Comparison of ENCODE assay signal across 25 cellular contexts in genomic region chr1:174322202-174322862, GRCh38.
DNase-seq lines count a peak whose midpoint lies in the region; ATAC-seq and TF ChIP-seq lines count a peak whose summit lies in the region.
"Had no signal": no experiment of that assay in that cellular context is flagged by ENCODE, and none has a peak within 500 bp of the region (broad histone marks: within the 10 kb centered on the region; RNA-seq: fewer than 3 reads in every experiment).

No MANE protein-coding gene starts in this region.

- peak; percentile 98 for ATAC-seq in esophagus mucosa
- peak; percentile 64 for ATAC-seq in mucosa of descending colon
- ATAC-seq: CD8-positive, alpha-beta T cell; GM23338; PC-3 had no signal

- H3K4me1 ChIP-seq in breast epithelium = no peaks in the 10 kb centered on the region
- no peaks in the 10 kb centered on the region for H3K4me1 ChIP-seq in mucosa of descending colon (ENCODE audit: low read depth)
- no peaks in the 10 kb centered on the region for H3K4me1 ChIP-seq in Caco-2
- H3K4me1 ChIP-seq: HAP-1 had no signal

- H3K27me3 ChIP-seq in breast epithelium (no peaks in the 10 kb centered on the region), Caco-2 (replicated peaks; ENCODE audit: control insufficient read depth, insufficient read depth, low read length) (no peaks in the 10 kb centered on the region)
- H3K27me3 ChIP-seq: MG63 had no signal

- peaks cover 24% of the 10 kb centered on the region for H3K9me3 Mint-ChIP-seq in MCF 10A (ENCODE audit: unreplicated experiment)
- H3K9me3 Mint-ChIP-seq in Caco-2 (ENCODE audit: unreplicated experiment) = peaks cover 77% of the 10 kb centered on the region

- TF ChIP-seq POLR2A in breast epithelium (IDR thresholded peaks at IDR 0.05) = no peak

- CTCF ChIA-PET in MCF 10A (lab: Yijun Ruan, JAX) (interaction anchor here (0.9 kb wide), 1 partner anchor 30 kb away, joined by 3 read pairs; no protein-coding TSS in a partner anchor), Caco-2 (lab: Charles Lee) (no interaction called here)

- H3K4me3 Mint-ChIP-seq in MCF 10A (ENCODE audit: unreplicated experiment) (no peak overlapping the region), Caco-2 (ENCODE audit: unreplicated experiment) (no peak overlapping the region)
- H3K4me3 Mint-ChIP-seq: B cell; CD8-positive, alpha-beta T cell; GM23338; HFFc6 had no signal

- peak; percentile 8 for DNase-seq in MCF 10A (ENCODE audit: unreplicated experiment)
- no peak for DNase-seq in breast epithelium (ENCODE audit: low spot score in 2 of 2)
- no peak for DNase-seq in mucosa of descending colon
- DNase-seq in Caco-2 = no peak
- DNase-seq in GM03348 (ENCODE audit: low spot score) = no peak
- no peak for DNase-seq in EL
- DNase-seq: CD8-positive, alpha-beta T cell; DMS 273 treated with DMSO at 0.1 percent for 48 hours; DMS79; GF-D8; HFFc6; KBM-7; MG63; NCI-H2029; NCI-H446; NCI-H524 treated with DMSO at 0.1 percent for 48 hours; NCI-H774; PC-3; Right ventricle myocardium superior had no signal

- H3K36me3 Mint-ChIP-seq in MCF 10A (ENCODE audit: insufficient read depth, unreplicated experiment) = no peaks in the 10 kb centered on the region
- H3K36me3 Mint-ChIP-seq in Caco-2 (ENCODE audit: insufficient read depth, unreplicated experiment) = peaks cover 6% of the 10 kb centered on the region

- no peak for TF ChIP-seq CTCF in MCF 10A (IDR thresholded peaks at IDR 0.05; ENCODE audit: unreplicated experiment)
- TF ChIP-seq CTCF in breast epithelium (IDR thresholded peaks at IDR 0.05) = no peak
- no peak for TF ChIP-seq CTCF in mucosa of descending colon (IDR thresholded peaks at IDR 0.05)
- no peak for TF ChIP-seq CTCF in Caco-2 (IDR thresholded peaks at IDR 0.05; ENCODE audit: insufficient read depth in 1 of 2, low read depth in 1 of 2, low read length in 1 of 2, severe bottlenecking in 1 of 2, unreplicated experiment in 1 of 2)

- intact Hi-C loops in MCF 10A (cut with micrococcal nuclease) = no loop called here
- intact Hi-C loops in breast epithelium (cut with DNase I; ENCODE audit: low total_unique reads) = no loop called here
- intact Hi-C loops in mucosa of descending colon (cut with DNase I, micrococcal nuclease) = no loop called here
- intact Hi-C loops in Caco-2 (cut with micrococcal nuclease; ENCODE audit: unreplicated experiment) = loop anchor here (5.0 kb wide), 1 partner anchor 35 kb away; no protein-coding TSS in a partner anchor

- H3K4me3 ChIP-seq in breast epithelium (no peak overlapping the region), mucosa of descending colon (no peak overlapping the region), Caco-2 (ENCODE audit: low read depth, low read length) (no peak overlapping the region)
- H3K4me3 ChIP-seq: GM23338, HAP-1, MG63 had no signal

- H3K27me3 Mint-ChIP-seq in MCF 10A (ENCODE audit: insufficient read depth, unreplicated experiment) = no peaks in the 10 kb centered on the region
- H3K27me3 Mint-ChIP-seq in Caco-2 (ENCODE audit: insufficient read depth, unreplicated experiment) = no peaks in the 10 kb centered on the region
- H3K27me3 Mint-ChIP-seq: B cell had no signal

- H3K4me1 Mint-ChIP-seq in MCF 10A (ENCODE audit: insufficient read depth, unreplicated experiment) (peaks cover 7% of the 10 kb centered on the region), Caco-2 (ENCODE audit: low read depth, unreplicated experiment) (no peaks in the 10 kb centered on the region)
- H3K4me1 Mint-ChIP-seq: GM23338 had no signal

- no peak overlapping the region for H3K27ac ChIP-seq in breast epithelium
- H3K27ac ChIP-seq: 22Rv1, C4-2B had no signal

- H3K36me3 ChIP-seq in breast epithelium (no peaks in the 10 kb centered on the region), mucosa of descending colon (ENCODE audit: low read depth) (no peaks in the 10 kb centered on the region), Caco-2 (ENCODE audit: control insufficient read depth, insufficient read depth, low read length) (no peaks in the 10 kb centered on the region)
- H3K36me3 ChIP-seq: HAP-1, MG63 had no signal

- H3K27ac Mint-ChIP-seq in MCF 10A (ENCODE audit: low read depth, unreplicated experiment) (no peak overlapping the region), Caco-2 (ENCODE audit: unreplicated experiment) (no peak overlapping the region)
- H3K27ac Mint-ChIP-seq: B cell; CD8-positive, alpha-beta T cell; GM23338; HFFc6 had no signal

- H3K9me3 ChIP-seq in breast epithelium (peaks cover 17 to 49% of the 10 kb centered on the region in 2 donors), mucosa of descending colon (peaks cover 48% of the 10 kb centered on the region), Caco-2 (peaks cover 35% of the 10 kb centered on the region)

- BruUV-seq in MCF 10A (replicated peaks; lab: Mats Ljungman, UMichigan) (no TSS peak), Caco-2 (replicated peaks; lab: Mats Ljungman, UMichigan) (no TSS peak)

- POLR2A ChIA-PET in MCF 10A (lab: Yijun Ruan, JAX) = interaction anchor here (0.6 kb wide), 1 partner anchor 75 kb away, joined by 3 read pairs; no protein-coding TSS in a partner anchor
- POLR2A ChIA-PET in Caco-2 (lab: Charles Lee) = no interaction called here
